ENCODE assay signal across 19 cellular contexts in the genomic region with DNA sequence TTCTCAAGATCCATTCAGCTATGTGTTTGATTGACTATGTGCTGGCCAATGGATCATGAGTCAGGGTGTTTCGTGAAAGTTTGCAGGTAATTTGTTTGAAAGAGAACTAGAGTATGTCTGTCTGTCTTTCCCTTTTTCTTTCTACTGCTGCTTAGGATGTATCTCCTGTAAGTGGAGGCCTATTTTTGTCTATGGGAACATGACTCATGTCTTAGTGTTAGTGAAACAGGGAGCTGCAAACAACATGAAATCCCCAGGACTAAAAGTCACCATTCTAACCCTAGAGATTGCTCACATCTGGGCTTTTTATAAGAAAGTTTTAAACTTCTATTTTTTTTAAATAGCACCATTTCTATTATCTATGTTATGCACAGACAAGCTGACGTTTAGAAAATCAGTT.
DNase-seq lines count a peak whose midpoint lies in the region; ATAC-seq, FAIRE-seq and TF ChIP-seq lines count a peak whose summit lies in the region.
"Had no signal": no experiment of that assay in that cellular context is flagged by ENCODE, and none has a peak within 500 bp of the region (broad histone marks: within the 10 kb centered on the region; RNA-seq: fewer than 3 reads in every experiment).

No MANE protein-coding gene starts in this region.

- no peaks in the 10 kb centered on the region for H3K79me2 ChIP-seq in astrocyte (ENCODE audit: insufficient read depth, low read length)

- no peaks in the 10 kb centered on the region for H3K27me3 Mint-ChIP-seq in astrocyte (ENCODE audit: low read depth, unreplicated experiment)
- no peaks in the 10 kb centered on the region for H3K27me3 Mint-ChIP-seq in glutamatergic neuron (ENCODE audit: unreplicated experiment)
- H3K27me3 Mint-ChIP-seq: effector memory CD8-positive, alpha-beta T cell; stimulated activated naive B cell treated with anti-CD40 and anti-IgM and Interleukin-4, amounts not matched to agents 10 μg/mL and 1 μg/mL and 100 μg/mL, for 72 hours had no signal

- H3K36me3 ChIP-seq in astrocyte (ENCODE audit: insufficient read depth, low read length), result no peaks in the 10 kb centered on the region
- H3K36me3 ChIP-seq: upper lobe of left lung had no signal

- H4K20me1 ChIP-seq in astrocyte (ENCODE audit: insufficient read depth, low read length), result no peaks in the 10 kb centered on the region

- H3K4me3 Mint-ChIP-seq in astrocyte (ENCODE audit: unreplicated experiment) (no peak overlapping the region), glutamatergic neuron (ENCODE audit: unreplicated experiment) (no peak overlapping the region)
- no peak overlapping the region for H3K4me3 Mint-ChIP-seq in stimulated activated effector memory CD8-positive, alpha-beta T cell treated with anti-CD3 and anti-CD28 coated beads, Interleukin-12 subunit alpha, Interleukin-12 subunit beta, amount 100 ng/mL, for 72 hours
- H3K4me3 Mint-ChIP-seq: effector memory CD8-positive, alpha-beta T cell; stimulated activated naive B cell treated with anti-CD40 and anti-IgM and Interleukin-4, amounts not matched to agents 10 μg/mL and 1 μg/mL and 100 μg/mL, for 72 hours had no signal

- ATAC-seq in stimulated activated effector memory CD8-positive, alpha-beta T cell treated with anti-CD3 and anti-CD28 coated beads, Interleukin-12 subunit alpha, Interleukin-12 subunit beta, amount 100 ng/mL, for 72 hours, result no peak
- ATAC-seq: effector memory CD8-positive, alpha-beta T cell; mucosa of descending colon; stimulated activated naive B cell treated with anti-CD40 and anti-IgM and Interleukin-4, amounts not matched to agents 10 μg/mL and 1 μg/mL and 100 μg/mL, for 72 hours had no signal

- no peak for TF ChIP-seq CTCF in astrocyte (IDR thresholded peaks at IDR 0.05; ENCODE audit: insufficient read depth, low read depth, low read length)
- TF ChIP-seq CTCF in fibroblast of villous mesenchyme (IDR thresholded peaks at IDR 0.05; ENCODE audit: insufficient read depth, low read depth, low read length), result no peak
- TF ChIP-seq CTCF in glutamatergic neuron (IDR thresholded peaks at IDR 0.05; ENCODE audit: partially characterized antibody, unreplicated experiment), result no peak

- TF ChIP-seq POLR2A in H54 (IDR thresholded peaks at IDR 0.05; ENCODE audit: low read depth, low read length), result no peak

- no peaks in the 10 kb centered on the region for H3K4me1 ChIP-seq in astrocyte (ENCODE audit: insufficient read depth, low read length)
- H3K4me1 ChIP-seq: Caco-2, upper lobe of left lung had no signal

- no peaks in the 10 kb centered on the region for H3K9me3 ChIP-seq in astrocyte (ENCODE audit: insufficient read depth, low read depth, low read length)
- H3K9me3 ChIP-seq: Caco-2, mucosa of descending colon, upper lobe of left lung had no signal

- H3K27me3 ChIP-seq in astrocyte (ENCODE audit: insufficient read depth, low read length), result no peaks in the 10 kb centered on the region
- H3K27me3 ChIP-seq: upper lobe of left lung had no signal

- H3K36me3 Mint-ChIP-seq in astrocyte (ENCODE audit: low read depth, unreplicated experiment) (no peaks in the 10 kb centered on the region), glutamatergic neuron (ENCODE audit: unreplicated experiment) (no peaks in the 10 kb centered on the region)
- no peaks in the 10 kb centered on the region for H3K36me3 Mint-ChIP-seq in stimulated activated effector memory CD8-positive, alpha-beta T cell treated with anti-CD3 and anti-CD28 coated beads, Interleukin-12 subunit alpha, Interleukin-12 subunit beta, amount 100 ng/mL, for 72 hours
- H3K36me3 Mint-ChIP-seq: stimulated activated naive B cell treated with anti-CD40 and anti-IgM and Interleukin-4, amounts not matched to agents 10 μg/mL and 1 μg/mL and 100 μg/mL, for 72 hours had no signal

- no peak overlapping the region for H3K4me2 ChIP-seq in astrocyte (ENCODE audit: low read length)

- no peak overlapping the region for H2AFZ ChIP-seq in astrocyte (ENCODE audit: low read depth, low read length)

- DNase-seq in A172 (ENCODE audit: low spot score), result peak; percentile 3
- DNase-seq in H54 (ENCODE audit: insufficient read length, low spot score), result no peak
- peak; percentile 30 for DNase-seq in astrocyte (ENCODE audit: low read depth)
- peak; percentile 52 for DNase-seq in fibroblast of villous mesenchyme (ENCODE audit: low read depth)
- DNase-seq in glutamatergic neuron, result no peak
- DNase-seq in stimulated activated effector memory CD8-positive, alpha-beta T cell treated with anti-CD3 and anti-CD28 coated beads, Interleukin-12 subunit alpha, Interleukin-12 subunit beta, amount 100 ng/mL, for 72 hours (ENCODE audit: low spot score in 2 of 2), result no peak
- DNase-seq in HPDE6-E6E7 (ENCODE audit: extremely low spot score), result no peak
- no peak for DNase-seq in activated CD4-positive, alpha-beta T cell treated with anti-CD3 and anti-CD28 coated beads for 4 hours
- DNase-seq: activated CD4-positive, alpha-beta T cell treated with anti-CD3 and anti-CD28 coated beads for 48 hours; activated naive CD4-positive, alpha-beta T cell; Caco-2; effector memory CD8-positive, alpha-beta T cell; GF-D8; mucosa of descending colon; NCI-H1092 treated with DMSO at 0.1 percent for 48 hours; SIG-M5; stimulated activated naive B cell treated with anti-CD40 and anti-IgM and Interleukin-4, amounts not matched to agents 10 μg/mL and 1 μg/mL and 100 μg/mL, for 72 hours; upper lobe of left lung had no signal

- H3K4me1 Mint-ChIP-seq in astrocyte (ENCODE audit: low read depth, unreplicated experiment) (peaks cover 11% of the 10 kb centered on the region), glutamatergic neuron (ENCODE audit: low read depth, unreplicated experiment) (no peaks in the 10 kb centered on the region)
- no peaks in the 10 kb centered on the region for H3K4me1 Mint-ChIP-seq in stimulated activated effector memory CD8-positive, alpha-beta T cell treated with anti-CD3 and anti-CD28 coated beads, Interleukin-12 subunit alpha, Interleukin-12 subunit beta, amount 100 ng/mL, for 72 hours
- H3K4me1 Mint-ChIP-seq: stimulated activated naive B cell treated with anti-CD40 and anti-IgM and Interleukin-4, amounts not matched to agents 10 μg/mL and 1 μg/mL and 100 μg/mL, for 72 hours had no signal

- H3K27ac Mint-ChIP-seq in astrocyte (ENCODE audit: unreplicated experiment), result peak overlapping the region; percentile 58
- H3K27ac Mint-ChIP-seq in glutamatergic neuron (ENCODE audit: unreplicated experiment), result no peak overlapping the region
- no peak overlapping the region for H3K27ac Mint-ChIP-seq in stimulated activated effector memory CD8-positive, alpha-beta T cell treated with anti-CD3 and anti-CD28 coated beads, Interleukin-12 subunit alpha, Interleukin-12 subunit beta, amount 100 ng/mL, for 72 hours
- H3K27ac Mint-ChIP-seq: effector memory CD8-positive, alpha-beta T cell; stimulated activated naive B cell treated with anti-CD40 and anti-IgM and Interleukin-4, amounts not matched to agents 10 μg/mL and 1 μg/mL and 100 μg/mL, for 72 hours had no signal

- H3K9me3 Mint-ChIP-seq in astrocyte (ENCODE audit: unreplicated experiment) (no peaks in the 10 kb centered on the region), glutamatergic neuron (ENCODE audit: unreplicated experiment) (no peaks in the 10 kb centered on the region)
- peaks cover 5% of the 10 kb centered on the region for H3K9me3 Mint-ChIP-seq in stimulated activated effector memory CD8-positive, alpha-beta T cell treated with anti-CD3 and anti-CD28 coated beads, Interleukin-12 subunit alpha, Interleukin-12 subunit beta, amount 100 ng/mL, for 72 hours

- FAIRE-seq in H54 (lab: Jason Lieb, UNC) (peak; percentile 38), astrocyte (lab: Jason Lieb, UNC) (no peak)

- H3K27ac ChIP-seq in astrocyte (ENCODE audit: low read depth, low read length), result no peak overlapping the region
- H3K27ac ChIP-seq: skin epidermis, upper lobe of left lung had no signal

- no peak overlapping the region for H3K4me3 ChIP-seq in astrocyte (ENCODE audit: insufficient read depth, low read depth, low read length)
- H3K4me3 ChIP-seq in fibroblast of villous mesenchyme (ENCODE audit: low read depth, low read length), result no peak overlapping the region
- H3K4me3 ChIP-seq: mucosa of descending colon, skin epidermis, upper lobe of left lung had no signal

- no peak overlapping the region for H3K9ac ChIP-seq in astrocyte (ENCODE audit: low read length)

Comparison
In these comparisons a context has a peak if more than half of its experiments do, and no peak if none do; other contexts are left out.
1. DNase-seq: peak in A172 (single experiment), astrocyte (single experiment) and fibroblast of villous mesenchyme (single experiment); none in H54 (single experiment), glutamatergic neuron (single experiment), stimulated activated effector memory CD8-positive, alpha-beta T cell treated with anti-CD3 and anti-CD28 coated beads, Interleukin-12 subunit alpha, Interleukin-12 subunit beta, amount 100 ng/mL, for 72 hours (0 of 2), HPDE6-E6E7 (single experiment) and activated CD4-positive, alpha-beta T cell treated with anti-CD3 and anti-CD28 coated beads for 4 hours (0 of 2).